In genomic region chrY:13017498-13017897, GRCh38 we compare ENCODE assay signal across 15 cellular contexts.
DNase-seq lines count a peak whose midpoint lies in the region; ATAC-seq and TF ChIP-seq lines count a peak whose summit lies in the region.
"Had no signal": no experiment of that assay in that cellular context is flagged by ENCODE, and none has a peak within 500 bp of the region (broad histone marks: within the 10 kb centered on the region; RNA-seq: fewer than 3 reads in every experiment).

No MANE protein-coding gene starts in this region.

- H3K27me3 Mint-ChIP-seq in T-helper 17 cell (no peaks in the 10 kb centered on the region), glutamatergic neuron (ENCODE audit: unreplicated experiment) (no peaks in the 10 kb centered on the region)
- H3K27me3 Mint-ChIP-seq in activated T-helper 1 cell treated with anti-CD3 and anti-CD28 coated beads, Interleukin-12 subunit alpha, Interleukin-12 subunit beta, Interleukin-2, Interleukin-4 antibody, amounts not matched to agents 30 ng/mL and 10 ng/mL and 1 ng/mL, durations not matched to agents 14 hours and 24 hours and 36 hours (ENCODE audit: insufficient read depth): no peaks in the 10 kb centered on the region
- H3K27me3 Mint-ChIP-seq in activated CD8-positive, alpha-beta memory T cell treated with anti-CD3 and anti-CD28 coated beads, Interleukin-2, amount 10 ng/mL, durations not matched to agents 7 days and 5 days: peaks cover 10% of the 10 kb centered on the region
- H3K27me3 Mint-ChIP-seq: CD8-positive, alpha-beta memory T cell had no signal

- CTCF ChIA-PET in activated CD8-positive, alpha-beta memory T cell treated with anti-CD3 and anti-CD28 coated beads, Interleukin-2, amount 10 ng/mL, durations not matched to agents 7 days and 5 days (lab: Charles Lee): no interaction called here

- no peaks in the 10 kb centered on the region for H3K9me3 ChIP-seq in T-helper 17 cell (ENCODE audit: control insufficient read depth, low read length, poor library complexity, severe bottlenecking)
- H3K9me3 ChIP-seq: BLaER1, Caco-2 had no signal

- no peak for TF ChIP-seq CTCF in glutamatergic neuron (IDR thresholded peaks at IDR 0.05; ENCODE audit: partially characterized antibody, unreplicated experiment)

- DNase-seq in EL (peak; percentile 37), T-helper 17 cell (no peak), foreskin melanocyte (peak; percentile 20), glutamatergic neuron (no peak)
- no peak for DNase-seq in activated T-helper 1 cell treated with anti-CD3 and anti-CD28 coated beads, Interleukin-12 subunit alpha, Interleukin-12 subunit beta, Interleukin-2, Interleukin-4 antibody, amounts not matched to agents 30 ng/mL and 10 ng/mL and 1 ng/mL, durations not matched to agents 14 hours and 24 hours and 36 hours (ENCODE audit: low spot score)
- no peak for DNase-seq in activated CD8-positive, alpha-beta memory T cell treated with anti-CD3 and anti-CD28 coated beads, Interleukin-2, amount 10 ng/mL, durations not matched to agents 7 days and 5 days
- DNase-seq: Caco-2; CD8-positive, alpha-beta memory T cell; DMS53; HCEC 1CT; HFFc6 had no signal

- H3K9me3 Mint-ChIP-seq in activated T-helper 1 cell treated with anti-CD3 and anti-CD28 coated beads, Interleukin-12 subunit alpha, Interleukin-12 subunit beta, Interleukin-2, Interleukin-4 antibody, amounts not matched to agents 30 ng/mL and 10 ng/mL and 1 ng/mL, durations not matched to agents 14 hours and 24 hours and 36 hours: no peaks in the 10 kb centered on the region
- H3K9me3 Mint-ChIP-seq in glutamatergic neuron (ENCODE audit: unreplicated experiment): no peaks in the 10 kb centered on the region
- H3K9me3 Mint-ChIP-seq in activated CD8-positive, alpha-beta memory T cell treated with anti-CD3 and anti-CD28 coated beads, Interleukin-2, amount 10 ng/mL, durations not matched to agents 7 days and 5 days (ENCODE audit: low read depth): no peaks in the 10 kb centered on the region
- H3K9me3 Mint-ChIP-seq: CD8-positive, alpha-beta memory T cell; HFFc6 had no signal

- no peak overlapping the region for H3K4me3 Mint-ChIP-seq in T-helper 17 cell
- no peak overlapping the region for H3K4me3 Mint-ChIP-seq in activated T-helper 1 cell treated with anti-CD3 and anti-CD28 coated beads, Interleukin-12 subunit alpha, Interleukin-12 subunit beta, Interleukin-2, Interleukin-4 antibody, amounts not matched to agents 30 ng/mL and 10 ng/mL and 1 ng/mL, durations not matched to agents 14 hours and 24 hours and 36 hours
- H3K4me3 Mint-ChIP-seq in glutamatergic neuron (ENCODE audit: unreplicated experiment): no peak overlapping the region
- H3K4me3 Mint-ChIP-seq in activated CD8-positive, alpha-beta memory T cell treated with anti-CD3 and anti-CD28 coated beads, Interleukin-2, amount 10 ng/mL, durations not matched to agents 7 days and 5 days: no peak overlapping the region
- H3K4me3 Mint-ChIP-seq: CD8-positive, alpha-beta memory T cell; HFFc6 had no signal

- H3K4me1 Mint-ChIP-seq in T-helper 17 cell: peaks cover 13% of the 10 kb centered on the region
- peaks cover 5% of the 10 kb centered on the region for H3K4me1 Mint-ChIP-seq in activated T-helper 1 cell treated with anti-CD3 and anti-CD28 coated beads, Interleukin-12 subunit alpha, Interleukin-12 subunit beta, Interleukin-2, Interleukin-4 antibody, amounts not matched to agents 30 ng/mL and 10 ng/mL and 1 ng/mL, durations not matched to agents 14 hours and 24 hours and 36 hours (ENCODE audit: low read depth)
- no peaks in the 10 kb centered on the region for H3K4me1 Mint-ChIP-seq in glutamatergic neuron (ENCODE audit: low read depth, unreplicated experiment)
- peaks cover 26% of the 10 kb centered on the region for H3K4me1 Mint-ChIP-seq in activated CD8-positive, alpha-beta memory T cell treated with anti-CD3 and anti-CD28 coated beads, Interleukin-2, amount 10 ng/mL, durations not matched to agents 7 days and 5 days

- H3K36me3 Mint-ChIP-seq in T-helper 17 cell (ENCODE audit: low read depth) (no peaks in the 10 kb centered on the region), glutamatergic neuron (ENCODE audit: unreplicated experiment) (no peaks in the 10 kb centered on the region)
- no peaks in the 10 kb centered on the region for H3K36me3 Mint-ChIP-seq in activated T-helper 1 cell treated with anti-CD3 and anti-CD28 coated beads, Interleukin-12 subunit alpha, Interleukin-12 subunit beta, Interleukin-2, Interleukin-4 antibody, amounts not matched to agents 30 ng/mL and 10 ng/mL and 1 ng/mL, durations not matched to agents 14 hours and 24 hours and 36 hours (ENCODE audit: low read depth)
- peaks cover 3% of the 10 kb centered on the region for H3K36me3 Mint-ChIP-seq in activated CD8-positive, alpha-beta memory T cell treated with anti-CD3 and anti-CD28 coated beads, Interleukin-2, amount 10 ng/mL, durations not matched to agents 7 days and 5 days
- H3K36me3 Mint-ChIP-seq: CD8-positive, alpha-beta memory T cell had no signal

- intact Hi-C loops in activated T-helper 1 cell treated with anti-CD3 and anti-CD28 coated beads, Interleukin-12 subunit alpha, Interleukin-12 subunit beta, Interleukin-2, Interleukin-4 antibody, amounts not matched to agents 30 ng/mL and 10 ng/mL and 1 ng/mL, durations not matched to agents 14 hours and 24 hours and 36 hours (cut with micrococcal nuclease): no loop called here

- no peak for ATAC-seq in T-helper 17 cell
- no peak for ATAC-seq in HG02973 (IDR thresholded peaks at IDR 0.05; ENCODE audit: unreplicated experiment)
- no peak for ATAC-seq in activated CD8-positive, alpha-beta memory T cell treated with anti-CD3 and anti-CD28 coated beads, Interleukin-2, amount 10 ng/mL, durations not matched to agents 7 days and 5 days
- ATAC-seq: GM12878, HepG2 had no signal

- H3K27ac Mint-ChIP-seq in T-helper 17 cell (peak overlapping the region; percentile 90), glutamatergic neuron (ENCODE audit: unreplicated experiment) (no peak overlapping the region)
- no peak overlapping the region for H3K27ac Mint-ChIP-seq in activated T-helper 1 cell treated with anti-CD3 and anti-CD28 coated beads, Interleukin-12 subunit alpha, Interleukin-12 subunit beta, Interleukin-2, Interleukin-4 antibody, amounts not matched to agents 30 ng/mL and 10 ng/mL and 1 ng/mL, durations not matched to agents 14 hours and 24 hours and 36 hours
- H3K27ac Mint-ChIP-seq in activated CD8-positive, alpha-beta memory T cell treated with anti-CD3 and anti-CD28 coated beads, Interleukin-2, amount 10 ng/mL, durations not matched to agents 7 days and 5 days: no peak overlapping the region
- H3K27ac Mint-ChIP-seq: CD8-positive, alpha-beta memory T cell; HFFc6 had no signal

Comparison
In these comparisons a context has a peak if more than half of its experiments do, and no peak if none do; other contexts are left out.
1. DNase-seq: peak in EL (single experiment) and foreskin melanocyte (single experiment); none in T-helper 17 cell (0 of 3), activated T-helper 1 cell treated with anti-CD3 and anti-CD28 coated beads, Interleukin-12 subunit alpha, Interleukin-12 subunit beta, Interleukin-2, Interleukin-4 antibody, amounts not matched to agents 30 ng/mL and 10 ng/mL and 1 ng/mL, durations not matched to agents 14 hours and 24 hours and 36 hours (single experiment), glutamatergic neuron (single experiment) and activated CD8-positive, alpha-beta memory T cell treated with anti-CD3 and anti-CD28 coated beads, Interleukin-2, amount 10 ng/mL, durations not matched to agents 7 days and 5 days (single experiment).